1 cellular context compared by ENCODE assay signal in genomic region chr6:158044525-158044888, GRCh38.
TF ChIP-seq lines count a peak whose summit lies in the region.

No MANE protein-coding gene starts in this region.

TF ChIP-seq in WTC11, 78 proteins besides CTCF, POLR2A, EP300 and RAD21 (continued from another document):
- TF ChIP-seq STAT6 (CRISPR knock-in tag; conservative IDR thresholded peaks at IDR 0.05; ENCODE audit: low read depth): no peak
- TF ChIP-seq ZNF121 (CRISPR knock-in tag; IDR thresholded peaks at IDR 0.05): no peak
- no peak for TF ChIP-seq MAX (CRISPR knock-in tag; IDR thresholded peaks at IDR 0.05)
- no peak for TF ChIP-seq CREM (CRISPR knock-in tag; IDR thresholded peaks at IDR 0.05)
- no peak for TF ChIP-seq ZBTB43 (CRISPR knock-in tag; IDR thresholded peaks at IDR 0.05)
- TF ChIP-seq PRDM15 (CRISPR knock-in tag; IDR thresholded peaks at IDR 0.05): no peak
- no peak for TF ChIP-seq RELA (CRISPR knock-in tag; IDR thresholded peaks at IDR 0.05; ENCODE audit: borderline replicate concordance)
- TF ChIP-seq FOXJ3 (CRISPR knock-in tag; IDR thresholded peaks at IDR 0.05; ENCODE audit: borderline replicate concordance): no peak
- TF ChIP-seq USF1 (CRISPR knock-in tag; IDR thresholded peaks at IDR 0.05): no peak
- no peak for TF ChIP-seq NFYB (CRISPR knock-in tag; conservative IDR thresholded peaks at IDR 0.05; ENCODE audit: low read depth)
- no peak for TF ChIP-seq SMAD3 (CRISPR knock-in tag; IDR thresholded peaks at IDR 0.05; ENCODE audit: borderline replicate concordance)
- TF ChIP-seq ATF3 (CRISPR knock-in tag; conservative IDR thresholded peaks at IDR 0.05): no peak
- TF ChIP-seq ZNF263 (CRISPR knock-in tag; IDR thresholded peaks at IDR 0.05; ENCODE audit: low read depth): no peak
- TF ChIP-seq ARID4B (CRISPR knock-in tag; IDR thresholded peaks at IDR 0.05; ENCODE audit: borderline replicate concordance): no peak
- TF ChIP-seq GTF2I (CRISPR knock-in tag; conservative IDR thresholded peaks at IDR 0.05): no peak
